ENCODE assay signal across 16 cellular contexts in the genomic region with DNA sequence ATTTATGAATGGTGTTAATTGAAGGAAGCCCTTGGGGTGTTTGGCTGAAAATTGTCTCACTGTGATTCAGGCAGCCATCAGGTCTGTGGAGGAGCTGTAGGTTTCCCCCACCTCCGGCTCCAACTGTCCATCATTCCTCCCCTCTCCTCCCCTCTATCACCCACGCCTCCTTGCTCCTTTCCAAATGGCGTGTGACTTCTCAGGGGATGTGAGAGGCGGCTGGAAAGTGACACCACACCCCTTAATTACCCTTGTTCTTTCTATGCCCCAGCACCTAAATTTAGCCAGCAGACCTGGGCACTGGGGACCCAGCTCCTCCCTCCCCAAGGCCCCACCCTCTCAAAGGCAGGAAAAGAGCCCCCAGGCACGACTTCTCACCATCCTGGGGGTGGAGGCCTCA. TPM values are rescaled to one million over a fixed set of nuclear protein-coding genes. Genes with fewer than 3 reads are reported as not detected.
DNase-seq lines count a peak whose midpoint lies in the region; ATAC-seq lines count a peak whose summit lies in the region.
"Had no signal": no experiment of that assay in that cellular context is flagged by ENCODE, and none has a peak within 500 bp of the region (broad histone marks: within the 10 kb centered on the region; RNA-seq: fewer than 3 reads in every experiment).

No MANE protein-coding gene starts in this region.

- H3K9me3 ChIP-seq in T-helper 17 cell (ENCODE audit: control insufficient read depth, low read length, poor library complexity, severe bottlenecking), result no peaks in the 10 kb centered on the region
- H3K9me3 ChIP-seq: BE2C, Caco-2 had no signal

- H3K4me3 Mint-ChIP-seq in activated naive CD4-positive, alpha-beta T cell treated with anti-CD3 and anti-CD28 coated beads, Interleukin-2, amount 10 ng/mL, durations not matched to agents 7 days and 5 days, result no peak overlapping the region
- H3K4me3 Mint-ChIP-seq in T-helper 17 cell, result no peak overlapping the region
- H3K4me3 Mint-ChIP-seq: CD4-positive, CD25-positive, alpha-beta regulatory T cell; HFFc6 had no signal

- no peaks in the 10 kb centered on the region for H3K4me1 Mint-ChIP-seq in activated naive CD4-positive, alpha-beta T cell treated with anti-CD3 and anti-CD28 coated beads, Interleukin-2, amount 10 ng/mL, durations not matched to agents 7 days and 5 days
- H3K4me1 Mint-ChIP-seq in T-helper 17 cell, result no peaks in the 10 kb centered on the region
- H3K4me1 Mint-ChIP-seq: CD4-positive, CD25-positive, alpha-beta regulatory T cell had no signal

- no peak for DNase-seq in activated naive CD4-positive, alpha-beta T cell treated with anti-CD3 and anti-CD28 coated beads, Interleukin-2, amount 10 ng/mL, durations not matched to agents 7 days and 5 days
- DNase-seq in activated naive CD4-positive, alpha-beta T cell treated with anti-CD3 and anti-CD28 coated beads, Interleukin-2, amount 50 U/mL, for 72 hours (ENCODE audit: low spot score in 2 of 2), result no peak
- DNase-seq in T-helper 17 cell (no peak), left kidney (ENCODE audit: low read depth, low spot score) (peak; percentile 71), SKM-1 treated with dmso at 0.1 percent for 144 hours (lab: John Stamatoyannopoulos, UW; ENCODE audit: unreplicated experiment) (no peak)
- no peak for DNase-seq in activated CD4-positive, alpha-beta T cell treated with anti-CD3 and anti-CD28 coated beads for 1 hour
- DNase-seq in effector CD4-positive, alpha-beta T cell, result no peak
- DNase-seq: BE2C; Caco-2; CD4-positive, CD25-positive, alpha-beta regulatory T cell; HFFc6; KG1; NCI-H1105 treated with DMSO at 0.1 percent for 48 hours; NCI-H2081; NCI-H2171 treated with DMSO at 0.1 percent for 48 hours; PC-3 had no signal

- H3K27ac Mint-ChIP-seq in activated naive CD4-positive, alpha-beta T cell treated with anti-CD3 and anti-CD28 coated beads, Interleukin-2, amount 10 ng/mL, durations not matched to agents 7 days and 5 days, result peak overlapping the region; percentile 45
- H3K27ac Mint-ChIP-seq in activated naive CD4-positive, alpha-beta T cell treated with anti-CD3 and anti-CD28 coated beads, Interleukin-2, amount 50 U/mL, for 72 hours, result no peak overlapping the region
- H3K27ac Mint-ChIP-seq in T-helper 17 cell, result peak overlapping the region; percentile 34
- H3K27ac Mint-ChIP-seq: CD4-positive, CD25-positive, alpha-beta regulatory T cell; HFFc6 had no signal

- ATAC-seq in activated naive CD4-positive, alpha-beta T cell treated with anti-CD3 and anti-CD28 coated beads, Interleukin-2, amount 50 U/mL, for 72 hours, result no peak
- no peak for ATAC-seq in T-helper 17 cell
- ATAC-seq: PC-3 had no signal

- peaks cover 29% of the 10 kb centered on the region for H3K27me3 Mint-ChIP-seq in activated naive CD4-positive, alpha-beta T cell treated with anti-CD3 and anti-CD28 coated beads, Interleukin-2, amount 10 ng/mL, durations not matched to agents 7 days and 5 days
- peaks cover 57% of the 10 kb centered on the region for H3K27me3 Mint-ChIP-seq in T-helper 17 cell

- no peaks in the 10 kb centered on the region for H3K9me3 Mint-ChIP-seq in activated naive CD4-positive, alpha-beta T cell treated with anti-CD3 and anti-CD28 coated beads, Interleukin-2, amount 10 ng/mL, durations not matched to agents 7 days and 5 days
- no peaks in the 10 kb centered on the region for H3K9me3 Mint-ChIP-seq in activated naive CD4-positive, alpha-beta T cell treated with anti-CD3 and anti-CD28 coated beads, Interleukin-2, amount 50 U/mL, for 72 hours
- H3K9me3 Mint-ChIP-seq: CD4-positive, CD25-positive, alpha-beta regulatory T cell; HFFc6 had no signal

- H3K36me3 Mint-ChIP-seq in activated naive CD4-positive, alpha-beta T cell treated with anti-CD3 and anti-CD28 coated beads, Interleukin-2, amount 10 ng/mL, durations not matched to agents 7 days and 5 days, result no peaks in the 10 kb centered on the region
- H3K36me3 Mint-ChIP-seq in activated naive CD4-positive, alpha-beta T cell treated with anti-CD3 and anti-CD28 coated beads, Interleukin-2, amount 50 U/mL, for 72 hours, result no peaks in the 10 kb centered on the region
- H3K36me3 Mint-ChIP-seq in T-helper 17 cell (ENCODE audit: low read depth), result peaks cover 2% of the 10 kb centered on the region
- H3K36me3 Mint-ChIP-seq: CD4-positive, CD25-positive, alpha-beta regulatory T cell had no signal

- CTCF ChIA-PET in activated naive CD4-positive, alpha-beta T cell treated with anti-CD3 and anti-CD28 coated beads, Interleukin-2, amount 10 ng/mL, durations not matched to agents 7 days and 5 days (lab: Charles Lee), result interaction anchor here (1.6 kb wide), 1 partner anchor 74 kb away, joined by 4 read pairs; no protein-coding TSS in a partner anchor

RNA-seq across cellular contexts. Expression of a gene that starts 38.1 kb away (rescaled TPM):
- total RNA-seq in activated naive CD4-positive, alpha-beta T cell treated with anti-CD3 and anti-CD28 coated beads, Interleukin-2, amount 50 U/mL, for 72 hours, result not detected
- not detected for total RNA-seq in T-helper 17 cell

Comparison
In these comparisons a context has a peak if more than half of its experiments do, and no peak if none do; other contexts are left out.
1. H3K27ac Mint-ChIP-seq: peak in activated naive CD4-positive, alpha-beta T cell treated with anti-CD3 and anti-CD28 coated beads, Interleukin-2, amount 10 ng/mL, durations not matched to agents 7 days and 5 days (single experiment) and T-helper 17 cell (single experiment); none in activated naive CD4-positive, alpha-beta T cell treated with anti-CD3 and anti-CD28 coated beads, Interleukin-2, amount 50 U/mL, for 72 hours (0 of 2).